In genomic region chr1:167933779-167934178, GRCh38 we compare ENCODE assay signal across 11 cellular contexts. TPM values are rescaled to one million over a fixed set of nuclear protein-coding genes. Genes with fewer than 3 reads are reported as not detected.
DNase-seq lines count a peak whose midpoint lies in the region; ATAC-seq and TF ChIP-seq lines count a peak whose summit lies in the region.
"Had no signal": no experiment of that assay in that cellular context is flagged by ENCODE, and none has a peak within 500 bp of the region (broad histone marks: within the 10 kb centered on the region; RNA-seq: fewer than 3 reads in every experiment).

No MANE protein-coding gene starts in this region.

- H3K79me2 ChIP-seq in KMS-11 (ENCODE audit: insufficient read depth, low read depth) (peaks cover 41% of the 10 kb centered on the region), mammary epithelial cell (ENCODE audit: insufficient read depth, low read length) (peaks cover 81% of the 10 kb centered on the region)

- dilution Hi-C loops in mammary epithelial cell (cut with HindIII; ENCODE audit: low sequenced_read_pairs): no loop called here

- peaks cover 30% of the 10 kb centered on the region for H3K4me1 Mint-ChIP-seq in nephron

- peak overlapping the region; percentile 72 to 100 (median 86) for H3K27ac Mint-ChIP-seq in nephron

- no peak for DNase-seq in mammary epithelial cell
- DNase-seq in cortex of kidney (lab: John Stamatoyannopoulos, UW): no peak
- no peak for DNase-seq in activated gamma-delta T cell (lab: John Stamatoyannopoulos, UW)
- DNase-seq in EL: no peak
- DNase-seq: KG1, occipital lobe, WERI-Rb-1 had no signal

- H3K27ac ChIP-seq in BLaER1 treated with 17β-estradiol and CSF1 and Interleukin-3, amounts not matched to agents 10 nM and 100 nM: no peak overlapping the region
- no peak overlapping the region for H3K27ac ChIP-seq in KMS-11
- H3K27ac ChIP-seq in mammary epithelial cell (ENCODE audit: insufficient read depth, low read depth, low read length): no peak overlapping the region
- H3K27ac ChIP-seq: WERI-Rb-1 had no signal

- no peak for ATAC-seq in GM21515 (IDR thresholded peaks at IDR 0.05; ENCODE audit: unreplicated experiment)

- intact Hi-C loops in mammary epithelial cell (cut with micrococcal nuclease): loop anchor here (10.0 kb wide), 1 partner anchor 151 kb away; no protein-coding TSS in a partner anchor

- H3K4me1 ChIP-seq in BLaER1 treated with 17β-estradiol and CSF1 and Interleukin-3, amounts not matched to agents 10 nM and 100 nM: peaks cover 18 to 33% (median 28%) of the 10 kb centered on the region in 10 experiments
- H3K4me1 ChIP-seq in KMS-11 (ENCODE audit: low read depth, poor library complexity, severe bottlenecking) (peaks cover 43% of the 10 kb centered on the region), mammary epithelial cell (ENCODE audit: insufficient read depth, low read length) (no peaks in the 10 kb centered on the region)

- no TSS peak for BruUV-seq in mammary epithelial cell (replicated peaks; lab: Mats Ljungman, UMichigan)

- no peaks in the 10 kb centered on the region for H3K36me3 ChIP-seq in BLaER1 treated with 17β-estradiol and CSF1 and Interleukin-3, amounts not matched to agents 10 nM and 100 nM
- H3K36me3 ChIP-seq in KMS-11 (ENCODE audit: insufficient read depth): no peaks in the 10 kb centered on the region
- no peaks in the 10 kb centered on the region for H3K36me3 ChIP-seq in mammary epithelial cell (ENCODE audit: insufficient read depth, low read length)
- H3K36me3 ChIP-seq: WERI-Rb-1 had no signal

- H3K27me3 ChIP-seq in BLaER1 treated with 17β-estradiol and CSF1 and Interleukin-3, amounts not matched to agents 10 nM and 100 nM: no peaks in the 10 kb centered on the region
- H3K27me3 ChIP-seq in KMS-11 (ENCODE audit: insufficient read depth, low read depth) (no peaks in the 10 kb centered on the region), mammary epithelial cell (ENCODE audit: insufficient read depth, low read length) (no peaks in the 10 kb centered on the region)

- no peaks in the 10 kb centered on the region for H3K9me3 Mint-ChIP-seq in nephron

- peaks cover 0 to 11% (median 0%) of the 10 kb centered on the region in 11 experiments; a peak in 7 of 22 replicates for H4K20me1 ChIP-seq in BLaER1 treated with 17β-estradiol and CSF1 and Interleukin-3, amounts not matched to agents 10 nM and 100 nM
- H4K20me1 ChIP-seq in KMS-11 (ENCODE audit: insufficient read depth): no peaks in the 10 kb centered on the region
- H4K20me1 ChIP-seq in mammary epithelial cell (ENCODE audit: insufficient read depth, low read length): no peaks in the 10 kb centered on the region

- H3K4me3 Mint-ChIP-seq in nephron: peak overlapping the region; percentile 93 to 97 (median 96)

- 58% methylated on average over 4 of the region's 4 CpGs for WGBS in mammary epithelial cell (ENCODE audit: low coverage, missing lambda C conversion rate)

- peaks cover 3% of the 10 kb centered on the region for H3K36me3 Mint-ChIP-seq in nephron (ENCODE audit: low read depth)

- H3K4me2 ChIP-seq in BLaER1 treated with 17β-estradiol and CSF1 and Interleukin-3, amounts not matched to agents 10 nM and 100 nM: peak overlapping the region; percentile 83 to 98 (median 88)
- H3K4me2 ChIP-seq in KMS-11: peak overlapping the region; percentile 80
- H3K4me2 ChIP-seq in mammary epithelial cell (ENCODE audit: insufficient read depth, low read depth, low read length): peak overlapping the region; percentile 77

- in situ Hi-C loops in mammary epithelial cell (cut with MboI; ENCODE audit: low sequenced_read_pairs in 2 of 2): loop anchor here in 1 of 2 donors (25.0 kb wide), 1 partner anchor 221 kb away; the partner anchor contains the start of gene MPZL1

- CTCF ChIA-PET in mammary epithelial cell (lab: Charles Lee; ENCODE audit: low non-redundant PET): interaction anchor here (0.7 kb wide), 1 partner anchor 39 kb away, joined by 3 read pairs; no protein-coding TSS in a partner anchor

- peak overlapping the region in 7 of 11 experiments; percentile 92 to 97 (median 94); a peak in 8 of 22 replicates for H3K9ac ChIP-seq in BLaER1 treated with 17β-estradiol and CSF1 and Interleukin-3, amounts not matched to agents 10 nM and 100 nM
- H3K9ac ChIP-seq in KMS-11: peak overlapping the region; percentile 91; the same call in 1 of the 2 replicates
- no peak overlapping the region for H3K9ac ChIP-seq in mammary epithelial cell (ENCODE audit: insufficient read depth, low read length)

- no peaks in the 10 kb centered on the region for H3K27me3 Mint-ChIP-seq in nephron (ENCODE audit: low read depth)

- H3K9me3 ChIP-seq in BLaER1 treated with 17β-estradiol and CSF1 and Interleukin-3, amounts not matched to agents 10 nM and 100 nM (replicated peaks in 1 of 11): no peaks in the 10 kb centered on the region
- no peaks in the 10 kb centered on the region for H3K9me3 ChIP-seq in mammary epithelial cell (replicated peaks; ENCODE audit: insufficient read depth, low read length)

- peak overlapping the region in 4 of 10 experiments; percentile 10 to 100 (median 90); a peak in 3 of 20 replicates for H3K4me3 ChIP-seq in BLaER1 treated with 17β-estradiol and CSF1 and Interleukin-3, amounts not matched to agents 10 nM and 100 nM
- H3K4me3 ChIP-seq in KMS-11 (IDR thresholded peaks at IDR 0.05; ENCODE audit: insufficient read depth, low read depth, low read length) (no peak overlapping the region), mammary epithelial cell (replicated peaks in 1 of 3; ENCODE audit: insufficient read depth in 1 of 3, low read depth in 2 of 3, low read length in 3 of 3) (peak overlapping the region in 2 of 3 experiments; percentile 43 to 93)

- TF ChIP-seq CTCF in KMS-11 (conservative IDR thresholded peaks at IDR 0.05; ENCODE audit: low read depth, low read length): no peak
- no peak for TF ChIP-seq CTCF in mammary epithelial cell (conservative IDR thresholded peaks at IDR 0.05 in 1 of 2, IDR thresholded peaks at IDR 0.05 in 1 of 2; ENCODE audit: extremely low read depth in 1 of 2, insufficient read depth in 1 of 2, low read depth in 1 of 2, low read length in 2 of 2)
- no peak for TF ChIP-seq CTCF in nephron (IDR thresholded peaks at IDR 0.05; ENCODE audit: unreplicated experiment in 3 of 3)

- no peak overlapping the region for H2AFZ ChIP-seq in KMS-11 (ENCODE audit: low read depth)
- H2AFZ ChIP-seq in mammary epithelial cell (ENCODE audit: low read depth, low read length): no peak overlapping the region

RNA-seq across cellular contexts. Expression of gene DCAF6, which starts 2.7 kb away (rescaled TPM):
- total RNA-seq in mammary epithelial cell: 10 to 100 TPM; 53.1 to 76.7 TPM
- 68.7 TPM for polyA plus RNA-seq in mammary epithelial cell
- 97.7 TPM for polyA minus RNA-seq in mammary epithelial cell

RNA-seq across cellular contexts. Expression of gene MPC2, which starts 3.1 kb away (rescaled TPM):
- 10 to 100 TPM; 35.2 to 54.9 TPM for total RNA-seq in mammary epithelial cell
- 27.3 TPM for polyA plus RNA-seq in mammary epithelial cell
- polyA minus RNA-seq in mammary epithelial cell: 13.5 TPM

RNA-seq across cellular contexts. Expression of gene ADCY10, which starts 19.8 kb away (rescaled TPM):
- total RNA-seq in mammary epithelial cell: under 1 TPM; 0.05 to 0.17 TPM
- polyA plus RNA-seq in mammary epithelial cell: 0.02 TPM
- not detected for polyA minus RNA-seq in mammary epithelial cell
